In the genomic region with DNA sequence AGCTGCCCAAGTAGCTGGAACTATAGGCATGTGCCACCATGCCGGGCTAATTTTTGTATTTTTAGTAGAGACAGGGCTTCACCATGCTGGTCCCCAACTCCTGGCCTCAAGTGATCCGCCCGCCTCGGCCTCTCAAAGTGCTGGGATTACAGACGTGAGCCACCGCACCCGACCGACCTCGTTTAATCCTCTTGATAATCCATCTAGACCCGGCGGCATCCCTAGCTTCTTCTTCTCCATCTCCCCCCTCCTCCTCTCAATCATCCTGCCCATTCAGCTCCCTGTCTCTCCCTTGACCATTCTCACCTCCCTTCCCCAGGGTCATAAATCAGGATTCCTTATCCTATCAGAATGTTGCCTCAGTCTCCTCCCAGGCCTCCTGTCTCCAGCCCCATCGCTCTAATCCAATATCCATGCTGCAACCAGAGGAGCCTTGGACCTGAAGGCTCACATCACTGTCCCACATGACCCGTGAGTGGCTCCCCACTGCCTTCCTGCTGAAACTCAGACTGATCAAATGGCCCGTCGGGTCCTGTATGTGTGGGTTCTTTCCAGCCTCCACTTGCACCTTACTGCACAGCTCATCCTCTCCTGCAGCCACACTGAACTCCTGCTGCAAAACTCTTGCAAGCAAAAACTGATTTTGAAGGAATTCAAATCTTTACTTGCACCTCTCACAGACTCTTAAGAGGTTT, we compare ENCODE assay signal across 20 cellular contexts.
"Had no signal": no experiment of that assay in that cellular context is flagged by ENCODE, and none has a peak within 500 bp of the region (broad histone marks: within the 10 kb centered on the region; RNA-seq: fewer than 3 reads in every experiment).

No MANE protein-coding gene starts in this region.

- H3K36me3 Mint-ChIP-seq: activated naive CD4-positive, alpha-beta T cell treated with anti-CD3 and anti-CD28 coated beads, Interleukin-2, amount 50 U/mL, for 24 hours; brain; immature natural killer cell; memory B cell had no signal

- H3K4me3 Mint-ChIP-seq: activated naive CD4-positive, alpha-beta T cell treated with anti-CD3 and anti-CD28 coated beads, Interleukin-2, amount 50 U/mL, for 24 hours; brain; dendritic cell treated with granulocyte-macrophage colony-stimulating factor and Interleukin-4, amounts not matched to agents 40 ng/mL and 50 ng/mL, for 4 days; immature natural killer cell; memory B cell; nephron; stimulated activated naive CD8-positive, alpha-beta T cell treated with anti-CD3 and anti-CD28 coated beads, Interleukin-15, Interleukin-2, amounts not matched to agents 100 ng/mL and 50 ng/mL, for 24 hours had no signal

- H3K27ac Mint-ChIP-seq: activated naive CD4-positive, alpha-beta T cell treated with anti-CD3 and anti-CD28 coated beads, Interleukin-2, amount 50 U/mL, for 24 hours; brain; dendritic cell treated with granulocyte-macrophage colony-stimulating factor and Interleukin-4, amounts not matched to agents 40 ng/mL and 50 ng/mL, for 4 days; immature natural killer cell; memory B cell; nephron; stimulated activated naive CD8-positive, alpha-beta T cell treated with anti-CD3 and anti-CD28 coated beads, Interleukin-15, Interleukin-2, amounts not matched to agents 100 ng/mL and 50 ng/mL, for 24 hours had no signal

- H3K27me3 Mint-ChIP-seq: activated naive CD4-positive, alpha-beta T cell treated with anti-CD3 and anti-CD28 coated beads, Interleukin-2, amount 50 U/mL, for 24 hours had no signal

- H3K9me3 Mint-ChIP-seq: activated naive CD4-positive, alpha-beta T cell treated with anti-CD3 and anti-CD28 coated beads, Interleukin-2, amount 50 U/mL, for 24 hours; brain; dendritic cell treated with granulocyte-macrophage colony-stimulating factor and Interleukin-4, amounts not matched to agents 40 ng/mL and 50 ng/mL, for 4 days; immature natural killer cell; memory B cell; nephron; stimulated activated naive CD8-positive, alpha-beta T cell treated with anti-CD3 and anti-CD28 coated beads, Interleukin-15, Interleukin-2, amounts not matched to agents 100 ng/mL and 50 ng/mL, for 24 hours had no signal

- DNase-seq: activated CD4-positive, alpha-beta T cell treated with anti-CD3 and anti-CD28 coated beads for 1 hour; activated CD4-positive, alpha-beta T cell treated with anti-CD3 and anti-CD28 coated beads, Interleukin-2, amount 50 U/mL, for 1 hour; activated gamma-delta T cell treated with Interleukin-2 at 50 U/mL for 16 hours; activated T-cell treated with anti-CD3 and anti-CD28 coated beads for 4 hours; aorta; effector CD4-positive, alpha-beta T cell; erythroblast; foreskin fibroblast; immature natural killer cell; occipital lobe; stimulated activated CD4-positive, alpha-beta T cell treated with anti-CD3 and anti-CD28 coated beads, Interleukin-4, amount 100 ng/mL, for 24 hours; substantia nigra; T-helper 1 cell; thyroid gland had no signal

- H3K4me1 Mint-ChIP-seq: activated naive CD4-positive, alpha-beta T cell treated with anti-CD3 and anti-CD28 coated beads, Interleukin-2, amount 50 U/mL, for 24 hours; brain; immature natural killer cell; memory B cell; nephron had no signal
